1 cellular context compared by ENCODE assay signal in the genomic region with DNA sequence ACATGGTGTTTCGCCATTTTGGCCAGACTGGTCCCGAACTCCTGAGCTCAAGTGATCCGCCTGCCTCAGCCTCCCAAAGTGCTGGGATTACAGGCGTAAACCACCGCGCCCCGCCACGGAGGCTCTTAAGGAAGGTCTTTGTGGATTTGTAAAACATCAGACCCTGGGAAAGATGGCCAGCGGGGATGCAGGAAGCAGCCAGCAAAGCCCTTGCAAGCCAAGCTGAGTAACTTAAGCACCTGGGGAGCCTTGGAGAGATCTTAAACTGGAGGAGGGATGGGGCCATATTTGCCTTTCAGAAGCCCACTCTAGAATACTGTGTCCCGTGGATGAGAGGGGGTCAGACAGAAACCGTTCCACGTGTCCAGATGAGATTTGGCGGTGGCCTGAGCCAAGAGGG.
TF ChIP-seq lines count a peak whose summit lies in the region.

No MANE protein-coding gene starts in this region.

TF ChIP-seq in HEK293T, 16 proteins besides CTCF, POLR2A, EP300 and RAD21:
- TF ChIP-seq ZNF384 (IDR thresholded peaks at IDR 0.05) = no peak
- no peak for TF ChIP-seq FOXM1 (IDR thresholded peaks at IDR 0.05; ENCODE audit: borderline replicate concordance)
- TF ChIP-seq, protein P1, sequence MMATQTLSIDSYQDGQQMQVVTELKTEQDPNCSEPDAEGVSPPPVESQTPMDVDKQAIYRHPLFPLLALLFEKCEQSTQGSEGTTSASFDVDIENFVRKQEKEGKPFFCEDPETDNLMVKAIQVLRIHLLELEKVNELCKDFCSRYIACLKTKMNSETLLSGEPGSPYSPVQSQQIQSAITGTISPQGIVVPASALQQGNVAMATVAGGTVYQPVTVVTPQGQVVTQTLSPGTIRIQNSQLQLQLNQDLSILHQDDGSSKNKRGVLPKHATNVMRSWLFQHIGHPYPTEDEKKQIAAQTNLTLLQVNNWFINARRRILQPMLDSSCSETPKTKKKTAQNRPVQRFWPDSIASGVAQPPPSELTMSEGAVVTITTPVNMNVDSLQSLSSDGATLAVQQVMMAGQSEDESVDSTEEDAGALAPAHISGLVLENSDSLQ (IDR thresholded peaks at IDR 0.05) = no peak
- no peak for TF ChIP-seq FOXK2 (IDR thresholded peaks at IDR 0.05)
- no peak for TF ChIP-seq ARNT (IDR thresholded peaks at IDR 0.05)
- no peak for TF ChIP-seq BHLHE40 (IDR thresholded peaks at IDR 0.05; ENCODE audit: borderline replicate concordance)
- TF ChIP-seq SUZ12 (IDR thresholded peaks at IDR 0.05) = no peak
- no peak for TF ChIP-seq FOXA1 (IDR thresholded peaks at IDR 0.05)
- no peak for TF ChIP-seq TARDBP (IDR thresholded peaks at IDR 0.05)
- TF ChIP-seq L3MBTL2 (conservative IDR thresholded peaks at IDR 0.05) = no peak
- no peak for TF ChIP-seq LEF1 (IDR thresholded peaks at IDR 0.05; ENCODE audit: borderline replicate concordance)
- TF ChIP-seq ELF4 (IDR thresholded peaks at IDR 0.05) = no peak
- TF ChIP-seq NFRKB (IDR thresholded peaks at IDR 0.05) = no peak
- TF ChIP-seq HDGF (IDR thresholded peaks at IDR 0.05; ENCODE audit: borderline replicate concordance) = no peak
- TF ChIP-seq CTBP1 (IDR thresholded peaks at IDR 0.05; ENCODE audit: borderline replicate concordance) = no peak
- TF ChIP-seq SP1 (IDR thresholded peaks at IDR 0.05) = no peak
TF ChIP-seq in HEK293T: peak in this region for 0.
